9 cellular contexts compared by ENCODE assay signal in the genomic region with DNA sequence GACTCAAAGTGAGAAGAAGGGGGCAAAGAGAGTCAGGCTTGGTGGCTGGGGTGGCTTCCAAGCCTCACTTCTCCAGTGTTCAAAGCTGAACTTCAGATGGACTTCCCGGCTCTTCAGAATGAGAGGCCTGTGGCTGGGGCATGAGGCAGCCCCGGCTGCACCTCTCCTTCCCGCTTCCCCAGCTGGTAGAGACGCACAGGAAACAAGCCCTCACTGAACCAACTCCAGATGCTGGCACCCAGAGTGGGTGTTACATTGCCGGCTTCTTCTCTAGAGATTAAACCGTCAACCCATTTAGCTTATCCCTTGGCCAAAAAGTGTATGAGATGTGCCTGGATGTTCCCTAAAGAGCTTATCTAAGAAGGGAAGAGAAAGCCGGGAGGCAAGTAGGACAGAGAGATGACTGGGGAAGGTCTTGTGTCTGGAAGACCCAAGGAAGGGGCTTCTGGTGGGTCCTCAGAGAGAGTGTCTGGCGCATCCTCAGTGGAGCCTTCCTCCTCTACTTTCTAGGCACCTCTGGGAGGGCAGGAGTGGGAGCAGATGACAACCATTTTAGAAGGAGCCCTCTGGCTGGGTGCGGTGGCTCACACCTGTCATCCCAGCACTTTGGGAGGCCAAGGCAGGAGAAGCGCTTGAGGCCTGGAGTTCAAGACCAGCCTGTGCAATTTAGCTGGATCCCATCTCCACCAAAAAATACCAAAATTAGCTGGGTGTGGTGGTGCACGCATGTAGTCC. TPM values are rescaled to one million over a fixed set of nuclear protein-coding genes. Genes with fewer than 3 reads are reported as not detected.
DNase-seq lines count a peak whose midpoint lies in the region; ATAC-seq and TF ChIP-seq lines count a peak whose summit lies in the region.
"Had no signal": no experiment of that assay in that cellular context is flagged by ENCODE, and none has a peak within 500 bp of the region (broad histone marks: within the 10 kb centered on the region; RNA-seq: fewer than 3 reads in every experiment).

No MANE protein-coding gene starts in this region.

- WGBS in psoas muscle, 3 donors: 52 to 63% (median 53%) methylated on average over 11 of the region's 11 CpGs

- H3K9ac ChIP-seq in NT2/D1 (ENCODE audit: insufficient read length, low read depth): peak overlapping the region; percentile 76

- peak; percentile 28 for ATAC-seq in CD8-positive, alpha-beta T cell
- no peak for ATAC-seq in psoas muscle
- no peak for ATAC-seq in GM18861 (IDR thresholded peaks at IDR 0.05; ENCODE audit: unreplicated experiment)
- no peak for ATAC-seq in HG02623 (IDR thresholded peaks at IDR 0.05; ENCODE audit: unreplicated experiment)

- no peaks in the 10 kb centered on the region for H3K9me3 Mint-ChIP-seq in CD8-positive, alpha-beta T cell
- H3K9me3 Mint-ChIP-seq: stimulated activated naive CD8-positive, alpha-beta T cell treated with anti-CD3 and anti-CD28 coated beads, Interleukin-15, Interleukin-2, amounts not matched to agents 100 ng/mL and 50 ng/mL, for 24 hours had no signal

- no peaks in the 10 kb centered on the region for H3K9me3 ChIP-seq in CD8-positive, alpha-beta T cell (ENCODE audit: low read length)
- no peaks in the 10 kb centered on the region for H3K9me3 ChIP-seq in NT2/D1 (ENCODE audit: insufficient read depth, low read length)
- no peaks in the 10 kb centered on the region for H3K9me3 ChIP-seq in psoas muscle

- intact Hi-C loops in CD8-positive, alpha-beta T cell (cut with DNase I, micrococcal nuclease): no loop called here
- intact Hi-C loops in psoas muscle (cut with DNase I): no loop called here

- TF ChIP-seq CTCF in CD8-positive, alpha-beta T cell (IDR thresholded peaks at IDR 0.05): no peak
- TF ChIP-seq CTCF in fibroblast of mammary gland (conservative IDR thresholded peaks at IDR 0.05; ENCODE audit: control insufficient read depth, insufficient read depth, low read depth, low read length): no peak
- no peak for TF ChIP-seq CTCF in psoas muscle (IDR thresholded peaks at IDR 0.05)

- no peaks in the 10 kb centered on the region for H3K27me3 ChIP-seq in CD8-positive, alpha-beta T cell (ENCODE audit: insufficient read depth, low read length)
- H3K27me3 ChIP-seq in NT2/D1 (ENCODE audit: insufficient read depth, insufficient read length): no peaks in the 10 kb centered on the region
- no peaks in the 10 kb centered on the region for H3K27me3 ChIP-seq in psoas muscle (ENCODE audit: insufficient read depth in 3 of 3, low read length in 2 of 3)

- peaks cover 16% of the 10 kb centered on the region for H3K27me3 Mint-ChIP-seq in CD8-positive, alpha-beta T cell (ENCODE audit: low read depth)

- H3K27ac Mint-ChIP-seq in CD8-positive, alpha-beta T cell: no peak overlapping the region
- H3K27ac Mint-ChIP-seq: stimulated activated naive CD8-positive, alpha-beta T cell treated with anti-CD3 and anti-CD28 coated beads, Interleukin-15, Interleukin-2, amounts not matched to agents 100 ng/mL and 50 ng/mL, for 24 hours had no signal

- H3K36me3 Mint-ChIP-seq in CD8-positive, alpha-beta T cell: peaks cover 5% of the 10 kb centered on the region

- H3K4me1 Mint-ChIP-seq in CD8-positive, alpha-beta T cell (ENCODE audit: low read depth): peaks cover 25% of the 10 kb centered on the region

- H3K36me3 ChIP-seq in CD8-positive, alpha-beta T cell (ENCODE audit: insufficient read depth, low read length): no peaks in the 10 kb centered on the region
- H3K36me3 ChIP-seq in NT2/D1 (ENCODE audit: insufficient read depth, insufficient read length, low read length): peaks cover 44% of the 10 kb centered on the region
- peaks cover 0 to 9% of the 10 kb centered on the region in 2 donors for H3K36me3 ChIP-seq in psoas muscle (ENCODE audit: insufficient read depth in 1 of 2, low read depth in 1 of 2)

- POLR2A ChIA-PET in CD8-positive, alpha-beta T cell (lab: Charles Lee): interaction anchor here (0.9 to 1.2 kb wide), 2 partner anchors 11 to 28 kb away, joined by 3 to 4 read pairs; a partner anchor contains a TSS

- H3K4me1 ChIP-seq in CD8-positive, alpha-beta T cell (ENCODE audit: insufficient read depth, low read length): peaks cover 22% of the 10 kb centered on the region
- peaks cover 33% of the 10 kb centered on the region for H3K4me1 ChIP-seq in NT2/D1 (ENCODE audit: insufficient read depth, insufficient read length)
- peaks cover 10% of the 10 kb centered on the region for H3K4me1 ChIP-seq in psoas muscle

- no peak overlapping the region for H3K27ac ChIP-seq in CD8-positive, alpha-beta T cell (ENCODE audit: low read depth, low read length)
- peak overlapping the region; percentile 78 for H3K27ac ChIP-seq in psoas muscle

- peak in 1 of 7 experiments; percentile 20 for DNase-seq in CD8-positive, alpha-beta T cell
- DNase-seq in NT2/D1 (ENCODE audit: low read depth, low spot score): no peak
- peak; percentile 50 for DNase-seq in fibroblast of mammary gland (ENCODE audit: low read depth)
- no peak for DNase-seq in psoas muscle
- DNase-seq in NCI-H2227 (lab: John Stamatoyannopoulos, UW; ENCODE audit: unreplicated experiment): no peak
- no peak for DNase-seq in NCI-H2196 treated with DMSO at 0.1 percent for 48 hours (lab: John Stamatoyannopoulos, UW; ENCODE audit: unreplicated experiment)

- CTCF ChIA-PET in CD8-positive, alpha-beta T cell (lab: Charles Lee): interaction anchor here (0.9 to 1.9 kb wide), 6 partner anchors 9 to 606 kb away, joined by 3 to 21 read pairs (median 3); a partner anchor contains a TSS

- H3K4me3 Mint-ChIP-seq in CD8-positive, alpha-beta T cell: peak overlapping the region; percentile 9
- H3K4me3 Mint-ChIP-seq: stimulated activated naive CD8-positive, alpha-beta T cell treated with anti-CD3 and anti-CD28 coated beads, Interleukin-15, Interleukin-2, amounts not matched to agents 100 ng/mL and 50 ng/mL, for 24 hours had no signal

- H3K4me3 ChIP-seq in CD8-positive, alpha-beta T cell (ENCODE audit: low read depth, low read length): no peak overlapping the region
- no peak overlapping the region for H3K4me3 ChIP-seq in NT2/D1 (ENCODE audit: insufficient read length, low read depth)
- peak overlapping the region; percentile 67 for H3K4me3 ChIP-seq in fibroblast of mammary gland (ENCODE audit: control insufficient read depth, low read depth, low read length)
- H3K4me3 ChIP-seq in psoas muscle: peak overlapping the region; percentile 66

RNA-seq across cellular contexts. Expression of a gene that starts 2.0 kb away (rescaled TPM):
- total RNA-seq in CD8-positive, alpha-beta T cell: not detected
- 100 to 1,000 TPM in 1 of 4 donors, 10 to 100 TPM in 3; 17.1 to 109 (median 31.6) TPM for total RNA-seq in psoas muscle
- 10 to 100 TPM in 2 of 3 donors, 1 to 10 TPM in 1; 7.4 to 32.6 (median 20.4) TPM for polyA plus RNA-seq in psoas muscle

RNA-seq across cellular contexts. Expression of a gene that starts 28.2 kb away (rescaled TPM):
- 100 to 1,000 TPM; 682 to 685 TPM for total RNA-seq in CD8-positive, alpha-beta T cell
- total RNA-seq in psoas muscle: 100 to 1,000 TPM; 101 to 192 (median 129) TPM
- polyA plus RNA-seq in psoas muscle: 100 to 1,000 TPM in 2 of 3 donors, 10 to 100 TPM in 1; 97.2 to 179 (median 108) TPM

RNA-seq across cellular contexts. Expression of a gene that starts 35.7 kb away (rescaled TPM):
- not detected for total RNA-seq in CD8-positive, alpha-beta T cell
- not detected for total RNA-seq in psoas muscle
- 1 to 10 TPM in 1 of 3 donors, under 1 TPM in 2; 0.38 to 1.2 (median 0.39) TPM for polyA plus RNA-seq in psoas muscle

RNA-seq across cellular contexts. Expression of a gene that starts 43.3 kb away (rescaled TPM):
- not detected for total RNA-seq in CD8-positive, alpha-beta T cell
- 1 to 10 TPM; 2.9 to 4.6 (median 4.1) TPM for total RNA-seq in psoas muscle
- polyA plus RNA-seq in psoas muscle: 1 to 10 TPM; 1.8 to 8.5 (median 2.7) TPM

Comparison
In these comparisons a context has a peak if more than half of its experiments do, and no peak if none do; other contexts are left out.
1. H3K4me3 ChIP-seq: peak in fibroblast of mammary gland (single experiment) and psoas muscle (single experiment); none in CD8-positive, alpha-beta T cell (single experiment) and NT2/D1 (single experiment).
2. RNA of a gene that starts 2.0 kb away (total RNA-seq): 17.1 to 109 TPM in psoas muscle; not detected in CD8-positive, alpha-beta T cell; every median in the first group is over 10 times any median in the second.